In genomic region chr13:98393873-98394272, GRCh38 we compare ENCODE assay signal across 16 cellular contexts.
"Had no signal": no experiment of that assay in that cellular context is flagged by ENCODE, and none has a peak within 500 bp of the region (broad histone marks: within the 10 kb centered on the region; RNA-seq: fewer than 3 reads in every experiment).

No MANE protein-coding gene starts in this region.

- H3K27ac ChIP-seq: epithelial cell of prostate, ovary, SJCRH30, transverse colon had no signal

- H3K9me3 ChIP-seq: ovary, SJCRH30, transverse colon had no signal

- H3K4me3 ChIP-seq: ovary, SJCRH30, transverse colon had no signal

- ATAC-seq: activated naive CD4-positive, alpha-beta T cell treated with anti-CD3 and anti-CD28 coated beads, Interleukin-2, amount 50 U/mL, for 72 hours; stimulated activated naive B cell treated with anti-CD40 and anti-IgM and Interleukin-4, amounts not matched to agents 10 μg/mL and 1 μg/mL and 100 μg/mL, for 72 hours; WTC11 had no signal

- H3K36me3 ChIP-seq: ovary, SJCRH30, transverse colon had no signal

- H3K27me3 ChIP-seq: ovary, SJCRH30, transverse colon had no signal

- H3K4me1 ChIP-seq: SJCRH30, transverse colon had no signal

- DNase-seq: activated CD4-positive, alpha-beta memory T cell treated with anti-CD3 and anti-CD28 coated beads, Interleukin-2, amount 10 ng/mL, durations not matched to agents 7 days and 5 days; activated CD4-positive, alpha-beta T cell treated with anti-CD3 and anti-CD28 coated beads for 4 hours; activated gamma-delta T cell; activated T-cell treated with anti-CD3 and anti-CD28 coated beads, Interleukin-2, amount 50 U/mL, for 48 hours; effector memory CD4-positive, alpha-beta T cell; kidney glomerular epithelial cell; nephron progenitor cell; ovary; SJCRH30; stimulated activated CD4-positive, alpha-beta T cell treated with anti-CD3 and anti-CD28 coated beads, Interleukin-4, amount 100 ng/mL, for 1 hour; stimulated activated naive B cell treated with anti-CD40 and anti-IgM and Interleukin-4, amounts not matched to agents 10 μg/mL and 1 μg/mL and 100 μg/mL, for 72 hours; T-helper 2 cell; transverse colon had no signal
